17 cellular contexts compared by ENCODE assay signal in the genomic region with DNA sequence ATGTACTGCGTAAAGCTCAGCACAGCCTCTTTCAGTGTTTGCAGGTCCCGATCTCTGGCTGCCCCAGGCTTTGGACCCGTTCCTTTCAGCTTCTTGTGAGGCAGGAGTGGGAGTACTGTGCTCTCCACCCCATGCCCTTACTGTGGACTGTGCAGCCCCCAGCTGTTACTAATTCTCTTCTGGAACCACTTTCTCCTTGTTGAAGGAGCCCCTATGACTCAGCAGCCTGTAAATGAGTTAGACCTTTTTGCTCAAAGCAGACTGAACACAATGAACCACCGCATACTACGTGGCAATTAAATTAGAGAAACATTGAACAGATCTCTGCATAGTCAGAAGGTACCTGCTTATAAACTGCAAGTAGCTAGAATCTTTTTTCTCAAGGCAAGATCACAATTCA. TPM values are rescaled to one million over a fixed set of nuclear protein-coding genes. Genes with fewer than 3 reads are reported as not detected.
DNase-seq lines count a peak whose midpoint lies in the region; ATAC-seq and TF ChIP-seq lines count a peak whose summit lies in the region.
"Had no signal": no experiment of that assay in that cellular context is flagged by ENCODE, and none has a peak within 500 bp of the region (broad histone marks: within the 10 kb centered on the region; RNA-seq: fewer than 3 reads in every experiment).

No MANE protein-coding gene starts in this region.

- POLR2A ChIA-PET in naive thymus-derived CD8-positive, alpha-beta T cell (lab: Charles Lee), result no interaction called here

- no peak overlapping the region for H3K27ac Mint-ChIP-seq in naive thymus-derived CD8-positive, alpha-beta T cell
- H3K27ac Mint-ChIP-seq: activated CD4-positive, alpha-beta T cell treated with anti-CD3 and anti-CD28 coated beads for 36 hours; activated naive CD8-positive, alpha-beta T cell; T-helper 1 cell treated with Interleukin-12 subunit alpha and Interleukin-12 subunit beta and Interleukin-4 antibody, amounts not matched to agents 30 μg/mL and 1 μg/mL, for 36 hours had no signal

- peaks cover 10 to 37% (median 13%) of the 10 kb centered on the region in 5 donors for H3K27me3 Mint-ChIP-seq in naive thymus-derived CD8-positive, alpha-beta T cell

- DNase-seq in ELF-1 (ENCODE audit: low read depth, low spot score), result peak; percentile 10
- peak; percentile 88 for DNase-seq in fibroblast of peridontal ligament (ENCODE audit: extremely low read depth)
- DNase-seq in renal cortical epithelial cell (ENCODE audit: low read depth), result peak; percentile 93
- DNase-seq in stimulated activated CD4-positive, alpha-beta T cell treated with anti-CD3 and anti-CD28 coated beads, Interleukin-2, amount 100 ng/mL, for 48 hours, result no peak
- no peak for DNase-seq in naive thymus-derived CD8-positive, alpha-beta T cell
- DNase-seq in mucosa of gallbladder (ENCODE audit: low spot score), result no peak
- no peak for DNase-seq in GOT3 (lab: John Stamatoyannopoulos, UW)
- DNase-seq: activated CD4-positive, alpha-beta T cell treated with anti-CD3 and anti-CD28 coated beads for 36 hours; KG1; NCI-H1436; NCI-H526; Peyer's patch; psoas muscle; stimulated activated CD8-positive, alpha-beta memory T cell treated with anti-CD3 and anti-CD28 coated beads, Interleukin-4, amount 100 ng/mL, for 48 hours had no signal

- peaks cover 0 to 2% (median 0%) of the 10 kb centered on the region in 9 donors for H3K9me3 Mint-ChIP-seq in naive thymus-derived CD8-positive, alpha-beta T cell
- H3K9me3 Mint-ChIP-seq: T-helper 1 cell treated with Interleukin-12 subunit alpha and Interleukin-12 subunit beta and Interleukin-4 antibody, amounts not matched to agents 30 μg/mL and 1 μg/mL, for 36 hours had no signal

- peak; percentile 95 for ATAC-seq in SK-N-SH treated with all-trans-retinoic acid at 6 μM for 48 hours
- no peak for ATAC-seq in naive thymus-derived CD8-positive, alpha-beta T cell
- ATAC-seq: activated CD4-positive, alpha-beta T cell treated with anti-CD3 and anti-CD28 coated beads for 36 hours; psoas muscle had no signal

- H3K4me1 Mint-ChIP-seq in naive thymus-derived CD8-positive, alpha-beta T cell, result no peaks in the 10 kb centered on the region
- H3K4me1 Mint-ChIP-seq: activated CD4-positive, alpha-beta T cell treated with anti-CD3 and anti-CD28 coated beads for 36 hours had no signal

- no peak overlapping the region for H3K4me3 Mint-ChIP-seq in naive thymus-derived CD8-positive, alpha-beta T cell
- H3K4me3 Mint-ChIP-seq: activated CD4-positive, alpha-beta T cell treated with anti-CD3 and anti-CD28 coated beads for 36 hours; activated naive CD8-positive, alpha-beta T cell; T-helper 1 cell treated with Interleukin-12 subunit alpha and Interleukin-12 subunit beta and Interleukin-4 antibody, amounts not matched to agents 30 μg/mL and 1 μg/mL, for 36 hours had no signal

- no peaks in the 10 kb centered on the region for H3K36me3 Mint-ChIP-seq in naive thymus-derived CD8-positive, alpha-beta T cell
- H3K36me3 Mint-ChIP-seq: activated naive CD8-positive, alpha-beta T cell had no signal

TF ChIP-seq in SK-N-SH treated with all-trans-retinoic acid at 6 μM for 48 hours, 23 proteins besides CTCF, POLR2A, EP300 and RAD21 (continues in another document):
- TF ChIP-seq RARB (CRISPR knock-in tag; IDR thresholded peaks at IDR 0.05), result no peak
- TF ChIP-seq, protein P1, sequence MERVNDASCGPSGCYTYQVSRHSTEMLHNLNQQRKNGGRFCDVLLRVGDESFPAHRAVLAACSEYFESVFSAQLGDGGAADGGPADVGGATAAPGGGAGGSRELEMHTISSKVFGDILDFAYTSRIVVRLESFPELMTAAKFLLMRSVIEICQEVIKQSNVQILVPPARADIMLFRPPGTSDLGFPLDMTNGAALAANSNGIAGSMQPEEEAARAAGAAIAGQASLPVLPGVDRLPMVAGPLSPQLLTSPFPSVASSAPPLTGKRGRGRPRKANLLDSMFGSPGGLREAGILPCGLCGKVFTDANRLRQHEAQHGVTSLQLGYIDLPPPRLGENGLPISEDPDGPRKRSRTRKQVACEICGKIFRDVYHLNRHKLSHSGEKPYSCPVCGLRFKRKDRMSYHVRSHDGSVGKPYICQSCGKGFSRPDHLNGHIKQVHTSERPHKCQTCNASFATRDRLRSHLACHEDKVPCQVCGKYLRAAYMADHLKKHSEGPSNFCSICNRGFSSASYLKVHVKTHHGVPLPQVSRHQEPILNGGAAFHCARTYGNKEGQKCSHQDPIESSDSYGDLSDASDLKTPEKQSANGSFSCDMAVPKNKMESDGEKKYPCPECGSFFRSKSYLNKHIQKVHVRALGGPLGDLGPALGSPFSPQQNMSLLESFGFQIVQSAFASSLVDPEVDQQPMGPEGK (CRISPR knock-in tag; IDR thresholded peaks at IDR 0.05; ENCODE audit: borderline replicate concordance), result peak; percentile 76; the same call in 1 of the 2 replicates
- no peak for TF ChIP-seq CSDC2 (CRISPR knock-in tag; IDR thresholded peaks at IDR 0.05)
- TF ChIP-seq OSR1 (CRISPR knock-in tag; IDR thresholded peaks at IDR 0.05), result no peak
- no peak for TF ChIP-seq ESRRG (CRISPR knock-in tag; IDR thresholded peaks at IDR 0.05)
- TF ChIP-seq, protein P2, sequence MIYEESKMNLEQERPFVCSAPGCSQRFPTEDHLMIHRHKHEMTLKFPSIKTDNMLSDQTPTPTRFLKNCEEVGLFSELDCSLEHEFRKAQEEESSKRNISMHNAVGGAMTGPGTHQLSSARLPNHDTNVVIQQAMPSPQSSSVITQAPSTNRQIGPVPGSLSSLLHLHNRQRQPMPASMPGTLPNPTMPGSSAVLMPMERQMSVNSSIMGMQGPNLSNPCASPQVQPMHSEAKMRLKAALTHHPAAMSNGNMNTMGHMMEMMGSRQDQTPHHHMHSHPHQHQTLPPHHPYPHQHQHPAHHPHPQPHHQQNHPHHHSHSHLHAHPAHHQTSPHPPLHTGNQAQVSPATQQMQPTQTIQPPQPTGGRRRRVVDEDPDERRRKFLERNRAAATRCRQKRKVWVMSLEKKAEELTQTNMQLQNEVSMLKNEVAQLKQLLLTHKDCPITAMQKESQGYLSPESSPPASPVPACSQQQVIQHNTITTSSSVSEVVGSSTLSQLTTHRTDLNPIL (CRISPR knock-in tag; IDR thresholded peaks at IDR 0.05; ENCODE audit: low read depth), result no peak
- TF ChIP-seq ZNF565 (CRISPR knock-in tag; conservative IDR thresholded peaks at IDR 0.05; ENCODE audit: low read depth), result no peak
- no peak for TF ChIP-seq GLIS3 (CRISPR knock-in tag; IDR thresholded peaks at IDR 0.05)
- TF ChIP-seq, protein P3, sequence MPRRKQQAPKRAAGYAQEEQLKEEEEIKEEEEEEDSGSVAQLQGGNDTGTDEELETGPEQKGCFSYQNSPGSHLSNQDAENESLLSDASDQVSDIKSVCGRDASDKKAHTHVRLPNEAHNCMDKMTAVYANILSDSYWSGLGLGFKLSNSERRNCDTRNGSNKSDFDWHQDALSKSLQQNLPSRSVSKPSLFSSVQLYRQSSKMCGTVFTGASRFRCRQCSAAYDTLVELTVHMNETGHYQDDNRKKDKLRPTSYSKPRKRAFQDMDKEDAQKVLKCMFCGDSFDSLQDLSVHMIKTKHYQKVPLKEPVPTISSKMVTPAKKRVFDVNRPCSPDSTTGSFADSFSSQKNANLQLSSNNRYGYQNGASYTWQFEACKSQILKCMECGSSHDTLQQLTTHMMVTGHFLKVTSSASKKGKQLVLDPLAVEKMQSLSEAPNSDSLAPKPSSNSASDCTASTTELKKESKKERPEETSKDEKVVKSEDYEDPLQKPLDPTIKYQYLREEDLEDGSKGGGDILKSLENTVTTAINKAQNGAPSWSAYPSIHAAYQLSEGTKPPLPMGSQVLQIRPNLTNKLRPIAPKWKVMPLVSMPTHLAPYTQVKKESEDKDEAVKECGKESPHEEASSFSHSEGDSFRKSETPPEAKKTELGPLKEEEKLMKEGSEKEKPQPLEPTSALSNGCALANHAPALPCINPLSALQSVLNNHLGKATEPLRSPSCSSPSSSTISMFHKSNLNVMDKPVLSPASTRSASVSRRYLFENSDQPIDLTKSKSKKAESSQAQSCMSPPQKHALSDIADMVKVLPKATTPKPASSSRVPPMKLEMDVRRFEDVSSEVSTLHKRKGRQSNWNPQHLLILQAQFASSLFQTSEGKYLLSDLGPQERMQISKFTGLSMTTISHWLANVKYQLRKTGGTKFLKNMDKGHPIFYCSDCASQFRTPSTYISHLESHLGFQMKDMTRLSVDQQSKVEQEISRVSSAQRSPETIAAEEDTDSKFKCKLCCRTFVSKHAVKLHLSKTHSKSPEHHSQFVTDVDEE (CRISPR knock-in tag; IDR thresholded peaks at IDR 0.05), result no peak; the same call in 1 of the 2 replicates
- TF ChIP-seq TCF4 (CRISPR knock-in tag; IDR thresholded peaks at IDR 0.05; ENCODE audit: borderline replicate concordance), result peak; percentile 65; the same call in 1 of the 2 replicates
- TF ChIP-seq ZFP3 (CRISPR knock-in tag; IDR thresholded peaks at IDR 0.05), result 0 out of 2 replicates have a peak, but pooled peaks have one; percentile 33
- no peak for TF ChIP-seq TOX (CRISPR knock-in tag; IDR thresholded peaks at IDR 0.05; ENCODE audit: borderline replicate concordance)
- TF ChIP-seq, protein P4, sequence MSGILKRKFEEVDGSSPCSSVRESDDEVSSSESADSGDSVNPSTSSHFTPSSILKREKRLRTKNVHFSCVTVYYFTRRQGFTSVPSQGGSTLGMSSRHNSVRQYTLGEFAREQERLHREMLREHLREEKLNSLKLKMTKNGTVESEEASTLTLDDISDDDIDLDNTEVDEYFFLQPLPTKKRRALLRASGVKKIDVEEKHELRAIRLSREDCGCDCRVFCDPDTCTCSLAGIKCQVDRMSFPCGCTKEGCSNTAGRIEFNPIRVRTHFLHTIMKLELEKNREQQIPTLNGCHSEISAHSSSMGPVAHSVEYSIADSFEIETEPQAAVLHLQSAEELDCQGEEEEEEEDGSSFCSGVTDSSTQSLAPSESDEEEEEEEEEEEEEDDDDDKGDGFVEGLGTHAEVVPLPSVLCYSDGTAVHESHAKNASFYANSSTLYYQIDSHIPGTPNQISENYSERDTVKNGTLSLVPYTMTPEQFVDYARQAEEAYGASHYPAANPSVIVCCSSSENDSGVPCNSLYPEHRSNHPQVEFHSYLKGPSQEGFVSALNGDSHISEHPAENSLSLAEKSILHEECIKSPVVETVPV (CRISPR knock-in tag; IDR thresholded peaks at IDR 0.05), result no peak
- 0 out of 2 replicates have a peak, but pooled peaks have one; percentile 26 for TF ChIP-seq SNAI2 (CRISPR knock-in tag; IDR thresholded peaks at IDR 0.05)
- TF ChIP-seq ISL1 (CRISPR knock-in tag; IDR thresholded peaks at IDR 0.05), result peak; percentile 59
- TF ChIP-seq ZNF8 (CRISPR knock-in tag; IDR thresholded peaks at IDR 0.05), result no peak
- no peak for TF ChIP-seq BACH2 (CRISPR knock-in tag; IDR thresholded peaks at IDR 0.05; ENCODE audit: borderline replicate concordance)
- no peak for TF ChIP-seq ZNF70 (CRISPR knock-in tag; IDR thresholded peaks at IDR 0.05)
- no peak for TF ChIP-seq PPARA (CRISPR knock-in tag; IDR thresholded peaks at IDR 0.05; ENCODE audit: borderline replicate concordance)

RNA-seq across cellular contexts. Expression of a gene that starts 39.0 kb away (rescaled TPM):
- total RNA-seq in renal cortical epithelial cell (not detected in 2 replicates), mucosa of gallbladder (not detected)
- not detected for total RNA-seq in naive thymus-derived CD8-positive, alpha-beta T cell
- polyA plus RNA-seq in naive thymus-derived CD8-positive, alpha-beta T cell, result not detected
- total RNA-seq: activated CD4-positive, alpha-beta T cell treated with anti-CD3 and anti-CD28 coated beads for 36 hours; Peyer's patch had no signal

Comparison
In these comparisons a context has a peak if more than half of its experiments do, and no peak if none do; other contexts are left out.
1. DNase-seq: peak in ELF-1 (single experiment), fibroblast of peridontal ligament (single experiment) and renal cortical epithelial cell (single experiment); none in stimulated activated CD4-positive, alpha-beta T cell treated with anti-CD3 and anti-CD28 coated beads, Interleukin-2, amount 100 ng/mL, for 48 hours (0 of 2), naive thymus-derived CD8-positive, alpha-beta T cell (0 of 10), mucosa of gallbladder (single experiment) and GOT3 (single experiment).